Comparison of ENCODE assay signal across 1 cellular context in the genomic region with DNA sequence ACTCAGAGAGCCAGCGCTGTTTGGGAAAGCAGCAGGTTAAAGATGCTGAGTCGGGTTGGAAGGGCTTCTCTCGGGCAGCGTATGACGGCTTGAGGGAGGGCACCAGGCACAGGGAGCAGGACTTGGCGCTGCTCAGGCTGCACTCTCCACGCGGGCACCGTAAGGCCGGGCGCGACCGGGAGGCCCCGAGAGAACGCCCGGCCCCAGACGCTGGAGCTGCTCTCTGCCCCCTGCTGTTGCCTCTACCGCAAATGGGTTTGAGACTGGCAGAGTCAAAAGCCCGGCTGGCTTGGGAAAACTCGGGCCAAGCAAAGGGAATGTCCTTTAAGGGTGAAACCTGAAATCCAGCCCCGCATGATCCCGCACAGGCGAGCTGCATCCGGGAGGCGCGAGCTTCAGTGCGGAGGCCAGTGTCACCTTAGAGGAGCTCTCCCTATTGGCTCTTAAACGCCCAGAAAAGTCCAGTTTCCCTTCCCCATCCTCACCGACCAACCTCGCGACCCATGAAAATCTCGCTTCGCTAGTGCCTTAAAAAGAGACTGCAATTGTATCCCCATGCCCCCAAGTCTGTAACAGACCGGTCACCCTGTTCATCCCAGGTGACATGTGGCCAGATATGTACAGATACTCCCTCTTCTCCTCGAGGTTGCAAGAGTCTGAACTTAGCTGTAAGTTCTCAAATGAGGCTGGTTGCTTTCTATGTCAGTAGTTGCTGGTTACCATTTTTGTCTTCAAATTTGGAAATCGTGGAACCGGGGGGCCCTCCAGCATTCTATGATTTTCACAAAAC.
TF ChIP-seq lines count a peak whose summit lies in the region.

No MANE protein-coding gene starts in this region.

TF ChIP-seq in HepG2, 621 proteins besides CTCF, POLR2A, EP300 and RAD21 (continued from another document):
- no peak for TF ChIP-seq CREB3 (CRISPR knock-in tag; IDR thresholded peaks at IDR 0.05)
